In the genomic region with DNA sequence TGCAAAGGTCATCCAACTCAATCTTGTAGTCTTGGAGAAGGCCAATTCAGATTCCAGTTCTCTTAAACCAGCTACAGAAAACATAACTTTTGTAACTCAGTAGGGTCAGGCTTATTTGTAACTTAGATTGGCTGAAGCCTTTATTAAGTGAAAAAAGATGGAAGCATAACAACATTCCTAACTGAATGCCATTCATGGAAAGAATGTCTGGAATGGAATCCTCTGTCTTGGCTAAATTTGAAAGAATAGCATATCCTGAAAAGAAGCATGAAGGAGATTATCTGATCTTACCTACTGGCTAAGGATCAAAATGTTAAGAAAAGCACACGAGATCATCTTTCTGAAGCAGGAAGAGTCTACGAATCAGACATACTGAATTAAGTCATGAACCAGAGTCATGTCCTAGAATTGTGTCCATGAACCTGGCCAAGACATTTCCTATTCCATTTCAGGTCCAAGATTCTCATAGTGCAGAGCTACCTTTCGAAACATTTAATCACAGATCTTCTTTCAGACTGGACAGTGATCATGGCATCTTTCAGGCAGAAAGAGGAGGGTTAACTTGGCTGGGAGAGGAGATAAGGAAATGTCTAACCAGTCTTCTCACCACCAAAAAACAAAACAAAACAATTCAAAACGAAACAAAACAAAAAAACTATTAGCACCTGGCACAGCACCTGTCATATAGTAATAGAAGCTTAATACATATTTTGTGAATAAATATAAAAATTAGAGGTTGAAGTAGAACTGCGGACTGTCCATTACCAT, we compare ENCODE assay signal across 11 cellular contexts.
DNase-seq lines count a peak whose midpoint lies in the region; ATAC-seq and TF ChIP-seq lines count a peak whose summit lies in the region.
"Had no signal": no experiment of that assay in that cellular context is flagged by ENCODE, and none has a peak within 500 bp of the region (broad histone marks: within the 10 kb centered on the region; RNA-seq: fewer than 3 reads in every experiment).

No MANE protein-coding gene starts in this region.

- peak; percentile 25 for ATAC-seq in GM18907 (IDR thresholded peaks at IDR 0.05; ENCODE audit: unreplicated experiment)

- H3K9ac ChIP-seq in mucosa of rectum (ENCODE audit: low read depth in 1 of 2, low read length in 2 of 2): no peak overlapping the region

- H3K4me3 ChIP-seq in AG10803 (ENCODE audit: low read length) (no peak overlapping the region), mucosa of rectum (ENCODE audit: low read length in 2 of 2) (no peak overlapping the region)
- H3K4me3 ChIP-seq: MG63 had no signal

- H3K4me1 ChIP-seq in mucosa of rectum (ENCODE audit: control insufficient read depth in 2 of 2, insufficient read depth in 2 of 2, low read length in 2 of 2): peaks cover 20 to 26% of the 10 kb centered on the region in 2 donors

- peak overlapping the region; percentile 89 for H3K27ac Mint-ChIP-seq in activated naive CD8-positive, alpha-beta T cell treated with anti-CD3 and anti-CD28 coated beads for 36 hours

- no peaks in the 10 kb centered on the region for H3K27me3 Mint-ChIP-seq in activated naive CD8-positive, alpha-beta T cell treated with anti-CD3 and anti-CD28 coated beads for 36 hours

- peaks cover 58% of the 10 kb centered on the region for H3K4me1 Mint-ChIP-seq in activated naive CD8-positive, alpha-beta T cell treated with anti-CD3 and anti-CD28 coated beads for 36 hours

- H3K27me3 ChIP-seq in mucosa of rectum (ENCODE audit: control insufficient read depth in 2 of 2, insufficient read depth in 2 of 2, low read length in 2 of 2): no peaks in the 10 kb centered on the region
- H3K27me3 ChIP-seq: MG63 had no signal

- DNase-seq in AG10803 (ENCODE audit: low read depth) (peak; percentile 86), dermis blood vessel endothelial cell (no peak), NCI-H2196 treated with DMSO at 0.1 percent for 48 hours (lab: John Stamatoyannopoulos, UW; ENCODE audit: unreplicated experiment) (no peak), SW 1271 (lab: John Stamatoyannopoulos, UW) (no peak)
- DNase-seq in activated naive CD8-positive, alpha-beta T cell treated with anti-CD3 and anti-CD28 coated beads for 36 hours: no peak
- no peak for DNase-seq in stimulated activated CD4-positive, alpha-beta T cell treated with anti-CD3 and anti-CD28 coated beads, Interleukin-2, amount 100 ng/mL, for 24 hours
- DNase-seq: Calu3, MG63, NCI-H524 treated with DMSO at 0.1 percent for 48 hours had no signal

- no peak overlapping the region for H3K4me3 Mint-ChIP-seq in activated naive CD8-positive, alpha-beta T cell treated with anti-CD3 and anti-CD28 coated beads for 36 hours

- H3K36me3 Mint-ChIP-seq in activated naive CD8-positive, alpha-beta T cell treated with anti-CD3 and anti-CD28 coated beads for 36 hours: peaks cover 7% of the 10 kb centered on the region

- H3K9me3 Mint-ChIP-seq in activated naive CD8-positive, alpha-beta T cell treated with anti-CD3 and anti-CD28 coated beads for 36 hours: peaks cover 10% of the 10 kb centered on the region

- TF ChIP-seq CTCF in AG10803 (conservative IDR thresholded peaks at IDR 0.05; ENCODE audit: low read length): no peak

- peak overlapping the region; percentile 0 to 41 for H3K27ac ChIP-seq in mucosa of rectum (ENCODE audit: low read depth in 2 of 2, low read length in 2 of 2)

- no peaks in the 10 kb centered on the region for H3K9me3 ChIP-seq in mucosa of rectum (ENCODE audit: control insufficient read depth in 2 of 2, low read length in 2 of 2)

- no peaks in the 10 kb centered on the region for H3K36me3 ChIP-seq in mucosa of rectum (ENCODE audit: control insufficient read depth in 2 of 2, insufficient read depth in 2 of 2, low read length in 2 of 2)
- H3K36me3 ChIP-seq: MG63 had no signal
